In genomic region chr2:179574061-179574519, GRCh38 we compare ENCODE assay signal across 1 cellular context.
TF ChIP-seq lines count a peak whose summit lies in the region.

No MANE protein-coding gene starts in this region.

TF ChIP-seq in HepG2, 621 proteins besides CTCF, POLR2A, EP300 and RAD21 (continued from another document and continues in another):
- TF ChIP-seq, protein P1, sequence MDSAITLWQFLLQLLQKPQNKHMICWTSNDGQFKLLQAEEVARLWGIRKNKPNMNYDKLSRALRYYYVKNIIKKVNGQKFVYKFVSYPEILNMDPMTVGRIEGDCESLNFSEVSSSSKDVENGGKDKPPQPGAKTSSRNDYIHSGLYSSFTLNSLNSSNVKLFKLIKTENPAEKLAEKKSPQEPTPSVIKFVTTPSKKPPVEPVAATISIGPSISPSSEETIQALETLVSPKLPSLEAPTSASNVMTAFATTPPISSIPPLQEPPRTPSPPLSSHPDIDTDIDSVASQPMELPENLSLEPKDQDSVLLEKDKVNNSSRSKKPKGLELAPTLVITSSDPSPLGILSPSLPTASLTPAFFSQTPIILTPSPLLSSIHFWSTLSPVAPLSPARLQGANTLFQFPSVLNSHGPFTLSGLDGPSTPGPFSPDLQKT (CRISPR knock-in tag; IDR thresholded peaks at IDR 0.05; ENCODE audit: borderline replicate concordance) = no peak
- TF ChIP-seq NR1H2 (CRISPR knock-in tag; IDR thresholded peaks at IDR 0.05; ENCODE audit: borderline replicate concordance, low read depth) (no peak), MEF2D (CRISPR knock-in tag; IDR thresholded peaks at IDR 0.05) (peak; percentile 68), IRF2 (CRISPR knock-in tag; IDR thresholded peaks at IDR 0.05) (no peak), ZKSCAN1 (IDR thresholded peaks at IDR 0.05; ENCODE audit: low read length) (no peak), KLF15 (CRISPR knock-in tag; IDR thresholded peaks at IDR 0.05; ENCODE audit: borderline replicate concordance) (no peak), NR2F6 (IDR thresholded peaks at IDR 0.05) (peak; percentile 27; the same call in 1 of the 2 replicates), NR2F6 (CRISPR knock-in tag; IDR thresholded peaks at IDR 0.05) (0 out of 2 replicates have a peak, but pooled peaks have one; percentile 19), E2F2 (CRISPR knock-in tag; IDR thresholded peaks at IDR 0.05; ENCODE audit: borderline replicate concordance) (no peak), HIVEP1 (CRISPR knock-in tag; IDR thresholded peaks at IDR 0.05) (no peak), IKZF1 (IDR thresholded peaks at IDR 0.05) (no peak), MZF1 (CRISPR knock-in tag; IDR thresholded peaks at IDR 0.05; ENCODE audit: borderline replicate concordance) (no peak), ZNF709 (CRISPR knock-in tag; IDR thresholded peaks at IDR 0.05) (no peak), MAZ (IDR thresholded peaks at IDR 0.05; ENCODE audit: borderline replicate concordance, low read depth, low read length) (no peak), MAZ (CRISPR knock-in tag; IDR thresholded peaks at IDR 0.05; ENCODE audit: low read depth) (no peak), ZNF788 (CRISPR knock-in tag; IDR thresholded peaks at IDR 0.05; ENCODE audit: borderline replicate concordance) (no peak), SNAPC4 (CRISPR knock-in tag; IDR thresholded peaks at IDR 0.05) (no peak), ZNF660 (CRISPR knock-in tag; IDR thresholded peaks at IDR 0.05; ENCODE audit: borderline replicate concordance, low read depth) (no peak), SCMH1 (CRISPR knock-in tag; IDR thresholded peaks at IDR 0.05; ENCODE audit: borderline replicate concordance) (no peak), ZNF772 (CRISPR knock-in tag; IDR thresholded peaks at IDR 0.05) (no peak), HNF1A (IDR thresholded peaks at IDR 0.05; ENCODE audit: low read depth) (0 out of 2 replicates have a peak, but pooled peaks have one; percentile 27), HNF1A (CRISPR knock-in tag; IDR thresholded peaks at IDR 0.05; ENCODE audit: borderline replicate concordance) (no peak), ZBTB3 (CRISPR knock-in tag; IDR thresholded peaks at IDR 0.05; ENCODE audit: borderline replicate concordance, low read depth) (no peak), SIX1 (CRISPR knock-in tag; IDR thresholded peaks at IDR 0.05; ENCODE audit: borderline replicate concordance) (peak; percentile 29; the same call in 1 of the 2 replicates), ZNF883 (CRISPR knock-in tag; IDR thresholded peaks at IDR 0.05; ENCODE audit: not compliant biosample characterization) (no peak), RORA (CRISPR knock-in tag; IDR thresholded peaks at IDR 0.05) (no peak), ZNF816 (CRISPR knock-in tag; IDR thresholded peaks at IDR 0.05; ENCODE audit: borderline replicate concordance) (no peak), XBP1 (CRISPR knock-in tag; IDR thresholded peaks at IDR 0.05) (no peak), ZNF232 (CRISPR knock-in tag; IDR thresholded peaks at IDR 0.05; ENCODE audit: borderline replicate concordance) (no peak), RFX5 (IDR thresholded peaks at IDR 0.05; ENCODE audit: low read depth, low read length) (no peak), ZNF766 (CRISPR knock-in tag; IDR thresholded peaks at IDR 0.05; ENCODE audit: borderline replicate concordance) (no peak)
- TF ChIP-seq, protein P2, sequence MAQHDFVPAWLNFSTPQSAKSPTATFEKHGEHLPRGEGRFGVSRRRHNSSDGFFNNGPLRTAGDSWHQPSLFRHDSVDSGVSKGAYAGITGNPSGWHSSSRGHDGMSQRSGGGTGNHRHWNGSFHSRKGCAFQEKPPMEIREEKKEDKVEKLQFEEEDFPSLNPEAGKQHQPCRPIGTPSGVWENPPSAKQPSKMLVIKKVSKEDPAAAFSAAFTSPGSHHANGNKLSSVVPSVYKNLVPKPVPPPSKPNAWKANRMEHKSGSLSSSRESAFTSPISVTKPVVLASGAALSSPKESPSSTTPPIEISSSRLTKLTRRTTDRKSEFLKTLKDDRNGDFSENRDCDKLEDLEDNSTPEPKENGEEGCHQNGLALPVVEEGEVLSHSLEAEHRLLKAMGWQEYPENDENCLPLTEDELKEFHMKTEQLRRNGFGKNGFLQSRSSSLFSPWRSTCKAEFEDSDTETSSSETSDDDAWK (CRISPR knock-in tag; IDR thresholded peaks at IDR 0.05) = no peak
- TF ChIP-seq, protein P3, sequence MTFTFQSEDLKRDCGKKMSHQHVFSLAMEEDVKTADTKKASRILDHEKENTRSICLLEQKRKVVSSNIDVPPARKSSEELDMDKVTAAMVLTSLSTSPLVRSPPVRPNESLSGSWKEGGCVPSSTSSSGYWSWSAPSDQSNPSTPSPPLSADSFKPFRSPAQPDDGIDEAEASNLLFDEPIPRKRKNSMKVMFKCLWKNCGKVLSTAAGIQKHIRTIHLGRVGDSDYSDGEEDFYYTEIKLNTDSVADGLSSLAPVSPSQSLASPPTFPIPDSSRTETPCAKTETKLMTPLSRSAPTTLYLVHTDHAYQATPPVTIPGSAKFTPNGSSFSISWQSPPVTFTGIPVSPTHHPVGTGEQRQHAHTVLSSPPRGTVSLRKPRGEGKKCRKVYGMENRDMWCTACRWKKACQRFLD (CRISPR knock-in tag; IDR thresholded peaks at IDR 0.05; ENCODE audit: borderline replicate concordance) = no peak
- TF ChIP-seq, protein P4, sequence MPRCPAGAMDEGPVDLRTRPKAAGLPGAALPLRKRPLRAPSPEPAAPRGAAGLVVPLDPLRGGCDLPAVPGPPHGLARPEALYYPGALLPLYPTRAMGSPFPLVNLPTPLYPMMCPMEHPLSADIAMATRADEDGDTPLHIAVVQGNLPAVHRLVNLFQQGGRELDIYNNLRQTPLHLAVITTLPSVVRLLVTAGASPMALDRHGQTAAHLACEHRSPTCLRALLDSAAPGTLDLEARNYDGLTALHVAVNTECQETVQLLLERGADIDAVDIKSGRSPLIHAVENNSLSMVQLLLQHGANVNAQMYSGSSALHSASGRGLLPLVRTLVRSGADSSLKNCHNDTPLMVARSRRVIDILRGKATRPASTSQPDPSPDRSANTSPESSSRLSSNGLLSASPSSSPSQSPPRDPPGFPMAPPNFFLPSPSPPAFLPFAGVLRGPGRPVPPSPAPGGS (CRISPR knock-in tag; IDR thresholded peaks at IDR 0.05) = no peak
- TF ChIP-seq, protein P5, sequence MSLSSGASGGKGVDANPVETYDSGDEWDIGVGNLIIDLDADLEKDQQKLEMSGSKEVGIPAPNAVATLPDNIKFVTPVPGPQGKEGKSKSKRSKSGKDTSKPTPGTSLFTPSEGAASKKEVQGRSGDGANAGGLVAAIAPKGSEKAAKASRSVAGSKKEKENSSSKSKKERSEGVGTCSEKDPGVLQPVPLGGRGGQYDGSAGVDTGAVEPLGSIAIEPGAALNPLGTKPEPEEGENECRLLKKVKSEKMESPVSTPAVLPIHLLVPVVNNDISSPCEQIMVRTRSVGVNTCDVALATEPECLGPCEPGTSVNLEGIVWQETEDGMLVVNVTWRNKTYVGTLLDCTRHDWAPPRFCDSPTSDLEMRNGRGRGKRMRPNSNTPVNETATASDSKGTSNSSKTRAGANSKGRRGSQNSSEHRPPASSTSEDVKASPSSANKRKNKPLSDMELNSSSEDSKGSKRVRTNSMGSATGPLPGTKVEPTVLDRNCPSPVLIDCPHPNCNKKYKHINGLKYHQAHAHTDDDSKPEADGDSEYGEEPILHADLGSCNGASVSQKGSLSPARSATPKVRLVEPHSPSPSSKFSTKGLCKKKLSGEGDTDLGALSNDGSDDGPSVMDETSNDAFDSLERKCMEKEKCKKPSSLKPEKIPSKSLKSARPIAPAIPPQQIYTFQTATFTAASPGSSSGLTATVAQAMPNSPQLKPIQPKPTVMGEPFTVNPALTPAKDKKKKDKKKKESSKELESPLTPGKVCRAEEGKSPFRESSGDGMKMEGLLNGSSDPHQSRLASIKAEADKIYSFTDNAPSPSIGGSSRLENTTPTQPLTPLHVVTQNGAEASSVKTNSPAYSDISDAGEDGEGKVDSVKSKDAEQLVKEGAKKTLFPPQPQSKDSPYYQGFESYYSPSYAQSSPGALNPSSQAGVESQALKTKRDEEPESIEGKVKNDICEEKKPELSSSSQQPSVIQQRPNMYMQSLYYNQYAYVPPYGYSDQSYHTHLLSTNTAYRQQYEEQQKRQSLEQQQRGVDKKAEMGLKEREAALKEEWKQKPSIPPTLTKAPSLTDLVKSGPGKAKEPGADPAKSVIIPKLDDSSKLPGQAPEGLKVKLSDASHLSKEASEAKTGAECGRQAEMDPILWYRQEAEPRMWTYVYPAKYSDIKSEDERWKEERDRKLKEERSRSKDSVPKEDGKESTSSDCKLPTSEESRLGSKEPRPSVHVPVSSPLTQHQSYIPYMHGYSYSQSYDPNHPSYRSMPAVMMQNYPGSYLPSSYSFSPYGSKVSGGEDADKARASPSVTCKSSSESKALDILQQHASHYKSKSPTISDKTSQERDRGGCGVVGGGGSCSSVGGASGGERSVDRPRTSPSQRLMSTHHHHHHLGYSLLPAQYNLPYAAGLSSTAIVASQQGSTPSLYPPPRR (CRISPR knock-in tag; IDR thresholded peaks at IDR 0.05; ENCODE audit: borderline replicate concordance) = 0 out of 2 replicates have a peak, but pooled peaks have one; percentile 21
